ENCODE assay signal across 2 cellular contexts in the genomic region with DNA sequence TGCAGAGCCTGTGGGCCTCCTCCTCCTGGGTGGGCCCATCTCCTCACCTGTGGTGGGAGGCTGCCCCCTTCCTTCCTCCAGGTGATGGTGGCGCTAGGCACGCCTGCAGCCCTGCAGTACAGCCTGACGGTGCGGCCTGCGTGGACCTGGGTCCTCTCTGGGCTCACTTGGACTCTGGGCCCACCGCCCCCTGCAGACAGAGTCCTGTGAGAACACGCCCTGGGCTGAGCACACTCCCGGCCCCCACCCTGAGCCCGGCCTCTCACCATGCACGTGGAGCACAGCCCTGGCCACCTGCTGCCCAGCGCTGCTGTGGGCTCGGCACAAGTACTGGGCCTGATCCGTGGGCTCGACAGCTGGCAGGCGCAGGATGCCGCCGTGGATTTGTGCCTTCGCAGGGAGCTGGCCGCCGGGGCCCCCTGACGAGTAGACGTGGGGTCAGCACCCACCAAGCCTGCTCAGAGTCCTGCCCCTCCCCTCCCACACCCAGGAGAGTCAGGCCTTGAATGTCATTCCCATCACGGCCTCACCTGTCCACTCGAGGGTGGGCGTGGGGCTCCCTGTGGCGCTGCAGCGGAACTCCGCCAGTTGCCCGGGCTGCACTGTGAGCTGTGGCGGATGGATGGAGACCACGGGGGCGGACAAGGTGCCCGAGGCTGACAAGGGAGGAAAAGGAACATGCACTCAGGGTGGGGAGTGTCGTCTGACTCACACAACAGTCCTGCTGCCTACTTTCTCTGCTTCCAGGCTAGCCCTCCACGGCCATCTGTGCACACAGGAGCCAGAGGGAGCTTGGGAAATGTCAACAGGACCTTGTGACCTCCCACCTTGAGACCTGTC.
TF ChIP-seq lines count a peak whose summit lies in the region.

No MANE protein-coding gene starts in this region.

TF ChIP-seq in SK-N-SH treated with all-trans-retinoic acid at 6 μM for 48 hours, 23 proteins besides CTCF, POLR2A, EP300 and RAD21 (continued from another document):
- TF ChIP-seq, protein P1, sequence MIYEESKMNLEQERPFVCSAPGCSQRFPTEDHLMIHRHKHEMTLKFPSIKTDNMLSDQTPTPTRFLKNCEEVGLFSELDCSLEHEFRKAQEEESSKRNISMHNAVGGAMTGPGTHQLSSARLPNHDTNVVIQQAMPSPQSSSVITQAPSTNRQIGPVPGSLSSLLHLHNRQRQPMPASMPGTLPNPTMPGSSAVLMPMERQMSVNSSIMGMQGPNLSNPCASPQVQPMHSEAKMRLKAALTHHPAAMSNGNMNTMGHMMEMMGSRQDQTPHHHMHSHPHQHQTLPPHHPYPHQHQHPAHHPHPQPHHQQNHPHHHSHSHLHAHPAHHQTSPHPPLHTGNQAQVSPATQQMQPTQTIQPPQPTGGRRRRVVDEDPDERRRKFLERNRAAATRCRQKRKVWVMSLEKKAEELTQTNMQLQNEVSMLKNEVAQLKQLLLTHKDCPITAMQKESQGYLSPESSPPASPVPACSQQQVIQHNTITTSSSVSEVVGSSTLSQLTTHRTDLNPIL (CRISPR knock-in tag; IDR thresholded peaks at IDR 0.05; ENCODE audit: low read depth), result no peak
- TF ChIP-seq CSDC2 (CRISPR knock-in tag; IDR thresholded peaks at IDR 0.05), result no peak
- no peak for TF ChIP-seq PPARA (CRISPR knock-in tag; IDR thresholded peaks at IDR 0.05; ENCODE audit: borderline replicate concordance)
- no peak for TF ChIP-seq TCF4 (CRISPR knock-in tag; IDR thresholded peaks at IDR 0.05; ENCODE audit: borderline replicate concordance)
- no peak for TF ChIP-seq TOX (CRISPR knock-in tag; IDR thresholded peaks at IDR 0.05; ENCODE audit: borderline replicate concordance)
- no peak for TF ChIP-seq ARNTL (CRISPR knock-in tag; IDR thresholded peaks at IDR 0.05; ENCODE audit: borderline replicate concordance, low read depth)
- no peak for TF ChIP-seq SNAI2 (CRISPR knock-in tag; IDR thresholded peaks at IDR 0.05)
- TF ChIP-seq, protein P2, sequence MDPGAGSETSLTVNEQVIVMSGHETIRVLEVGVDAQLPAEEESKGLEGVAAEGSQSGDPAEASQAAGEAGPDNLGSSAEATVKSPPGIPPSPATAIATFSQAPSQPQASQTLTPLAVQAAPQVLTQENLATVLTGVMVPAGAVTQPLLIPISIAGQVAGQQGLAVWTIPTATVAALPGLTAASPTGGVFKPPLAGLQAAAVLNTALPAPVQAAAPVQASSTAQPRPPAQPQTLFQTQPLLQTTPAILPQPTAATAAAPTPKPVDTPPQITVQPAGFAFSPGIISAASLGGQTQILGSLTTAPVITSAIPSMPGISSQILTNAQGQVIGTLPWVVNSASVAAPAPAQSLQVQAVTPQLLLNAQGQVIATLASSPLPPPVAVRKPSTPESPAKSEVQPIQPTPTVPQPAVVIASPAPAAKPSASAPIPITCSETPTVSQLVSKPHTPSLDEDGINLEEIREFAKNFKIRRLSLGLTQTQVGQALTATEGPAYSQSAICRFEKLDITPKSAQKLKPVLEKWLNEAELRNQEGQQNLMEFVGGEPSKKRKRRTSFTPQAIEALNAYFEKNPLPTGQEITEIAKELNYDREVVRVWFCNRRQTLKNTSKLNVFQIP (CRISPR knock-in tag; IDR thresholded peaks at IDR 0.05; ENCODE audit: borderline replicate concordance, low read depth), result no peak
- TF ChIP-seq, protein P3, sequence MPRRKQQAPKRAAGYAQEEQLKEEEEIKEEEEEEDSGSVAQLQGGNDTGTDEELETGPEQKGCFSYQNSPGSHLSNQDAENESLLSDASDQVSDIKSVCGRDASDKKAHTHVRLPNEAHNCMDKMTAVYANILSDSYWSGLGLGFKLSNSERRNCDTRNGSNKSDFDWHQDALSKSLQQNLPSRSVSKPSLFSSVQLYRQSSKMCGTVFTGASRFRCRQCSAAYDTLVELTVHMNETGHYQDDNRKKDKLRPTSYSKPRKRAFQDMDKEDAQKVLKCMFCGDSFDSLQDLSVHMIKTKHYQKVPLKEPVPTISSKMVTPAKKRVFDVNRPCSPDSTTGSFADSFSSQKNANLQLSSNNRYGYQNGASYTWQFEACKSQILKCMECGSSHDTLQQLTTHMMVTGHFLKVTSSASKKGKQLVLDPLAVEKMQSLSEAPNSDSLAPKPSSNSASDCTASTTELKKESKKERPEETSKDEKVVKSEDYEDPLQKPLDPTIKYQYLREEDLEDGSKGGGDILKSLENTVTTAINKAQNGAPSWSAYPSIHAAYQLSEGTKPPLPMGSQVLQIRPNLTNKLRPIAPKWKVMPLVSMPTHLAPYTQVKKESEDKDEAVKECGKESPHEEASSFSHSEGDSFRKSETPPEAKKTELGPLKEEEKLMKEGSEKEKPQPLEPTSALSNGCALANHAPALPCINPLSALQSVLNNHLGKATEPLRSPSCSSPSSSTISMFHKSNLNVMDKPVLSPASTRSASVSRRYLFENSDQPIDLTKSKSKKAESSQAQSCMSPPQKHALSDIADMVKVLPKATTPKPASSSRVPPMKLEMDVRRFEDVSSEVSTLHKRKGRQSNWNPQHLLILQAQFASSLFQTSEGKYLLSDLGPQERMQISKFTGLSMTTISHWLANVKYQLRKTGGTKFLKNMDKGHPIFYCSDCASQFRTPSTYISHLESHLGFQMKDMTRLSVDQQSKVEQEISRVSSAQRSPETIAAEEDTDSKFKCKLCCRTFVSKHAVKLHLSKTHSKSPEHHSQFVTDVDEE (CRISPR knock-in tag; IDR thresholded peaks at IDR 0.05), result no peak
- TF ChIP-seq ZNF565 (CRISPR knock-in tag; conservative IDR thresholded peaks at IDR 0.05; ENCODE audit: low read depth), result no peak
- no peak for TF ChIP-seq ZFP30 (CRISPR knock-in tag; IDR thresholded peaks at IDR 0.05)
- TF ChIP-seq BACH2 (CRISPR knock-in tag; IDR thresholded peaks at IDR 0.05; ENCODE audit: borderline replicate concordance), result no peak
- no peak for TF ChIP-seq RARB (CRISPR knock-in tag; IDR thresholded peaks at IDR 0.05)

TF ChIP-seq in SK-N-SH, 30 proteins besides CTCF, POLR2A, EP300 and RAD21:
- TF ChIP-seq, protein P4, sequence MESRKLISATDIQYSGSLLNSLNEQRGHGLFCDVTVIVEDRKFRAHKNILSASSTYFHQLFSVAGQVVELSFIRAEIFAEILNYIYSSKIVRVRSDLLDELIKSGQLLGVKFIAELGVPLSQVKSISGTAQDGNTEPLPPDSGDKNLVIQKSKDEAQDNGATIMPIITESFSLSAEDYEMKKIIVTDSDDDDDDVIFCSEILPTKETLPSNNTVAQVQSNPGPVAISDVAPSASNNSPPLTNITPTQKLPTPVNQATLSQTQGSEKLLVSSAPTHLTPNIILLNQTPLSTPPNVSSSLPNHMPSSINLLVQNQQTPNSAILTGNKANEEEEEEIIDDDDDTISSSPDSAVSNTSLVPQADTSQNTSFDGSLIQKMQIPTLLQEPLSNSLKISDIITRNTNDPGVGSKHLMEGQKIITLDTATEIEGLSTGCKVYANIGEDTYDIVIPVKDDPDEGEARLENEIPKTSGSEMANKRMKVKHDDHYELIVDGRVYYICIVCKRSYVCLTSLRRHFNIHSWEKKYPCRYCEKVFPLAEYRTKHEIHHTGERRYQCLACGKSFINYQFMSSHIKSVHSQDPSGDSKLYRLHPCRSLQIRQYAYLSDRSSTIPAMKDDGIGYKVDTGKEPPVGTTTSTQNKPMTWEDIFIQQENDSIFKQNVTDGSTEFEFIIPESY (IDR thresholded peaks at IDR 0.05; ENCODE audit: borderline replicate concordance, low read depth), result no peak
- no peak for TF ChIP-seq POLR2AphosphoS5 (IDR thresholded peaks at IDR 0.05; ENCODE audit: low read depth, low read length)
- TF ChIP-seq TEAD4 (IDR thresholded peaks at IDR 0.05; ENCODE audit: borderline replicate concordance, insufficient read depth), result no peak
- no peak for TF ChIP-seq FOXJ3 (CRISPR knock-in tag; IDR thresholded peaks at IDR 0.05)
- TF ChIP-seq ELF1 (IDR thresholded peaks at IDR 0.05), result no peak
- no peak for TF ChIP-seq SMC3 (IDR thresholded peaks at IDR 0.05; ENCODE audit: low read depth, low read length)
- no peak for TF ChIP-seq GATA2 (CRISPR knock-in tag; IDR thresholded peaks at IDR 0.05)
- no peak for TF ChIP-seq RCOR1 (IDR thresholded peaks at IDR 0.05; ENCODE audit: low read length)
- TF ChIP-seq, protein P5, sequence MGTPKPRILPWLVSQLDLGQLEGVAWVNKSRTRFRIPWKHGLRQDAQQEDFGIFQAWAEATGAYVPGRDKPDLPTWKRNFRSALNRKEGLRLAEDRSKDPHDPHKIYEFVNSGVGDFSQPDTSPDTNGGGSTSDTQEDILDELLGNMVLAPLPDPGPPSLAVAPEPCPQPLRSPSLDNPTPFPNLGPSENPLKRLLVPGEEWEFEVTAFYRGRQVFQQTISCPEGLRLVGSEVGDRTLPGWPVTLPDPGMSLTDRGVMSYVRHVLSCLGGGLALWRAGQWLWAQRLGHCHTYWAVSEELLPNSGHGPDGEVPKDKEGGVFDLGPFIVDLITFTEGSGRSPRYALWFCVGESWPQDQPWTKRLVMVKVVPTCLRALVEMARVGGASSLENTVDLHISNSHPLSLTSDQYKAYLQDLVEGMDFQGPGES (IDR thresholded peaks at IDR 0.05; ENCODE audit: low read depth, low read length), result no peak
- TF ChIP-seq EZH2phosphoT487 (IDR thresholded peaks at IDR 0.05; ENCODE audit: borderline replicate concordance, low read depth), result no peak
- TF ChIP-seq GABPA (IDR thresholded peaks at IDR 0.05; ENCODE audit: low read depth), result no peak
- no peak for TF ChIP-seq NRF1 (IDR thresholded peaks at IDR 0.05; ENCODE audit: low read depth, low read length)
- no peak for TF ChIP-seq TCF12 (IDR thresholded peaks at IDR 0.05)
- no peak for TF ChIP-seq SIN3A (IDR thresholded peaks at IDR 0.05; ENCODE audit: borderline replicate concordance, low read depth, low read length)
